ENCODE assay signal across 1 cellular context in the genomic region with DNA sequence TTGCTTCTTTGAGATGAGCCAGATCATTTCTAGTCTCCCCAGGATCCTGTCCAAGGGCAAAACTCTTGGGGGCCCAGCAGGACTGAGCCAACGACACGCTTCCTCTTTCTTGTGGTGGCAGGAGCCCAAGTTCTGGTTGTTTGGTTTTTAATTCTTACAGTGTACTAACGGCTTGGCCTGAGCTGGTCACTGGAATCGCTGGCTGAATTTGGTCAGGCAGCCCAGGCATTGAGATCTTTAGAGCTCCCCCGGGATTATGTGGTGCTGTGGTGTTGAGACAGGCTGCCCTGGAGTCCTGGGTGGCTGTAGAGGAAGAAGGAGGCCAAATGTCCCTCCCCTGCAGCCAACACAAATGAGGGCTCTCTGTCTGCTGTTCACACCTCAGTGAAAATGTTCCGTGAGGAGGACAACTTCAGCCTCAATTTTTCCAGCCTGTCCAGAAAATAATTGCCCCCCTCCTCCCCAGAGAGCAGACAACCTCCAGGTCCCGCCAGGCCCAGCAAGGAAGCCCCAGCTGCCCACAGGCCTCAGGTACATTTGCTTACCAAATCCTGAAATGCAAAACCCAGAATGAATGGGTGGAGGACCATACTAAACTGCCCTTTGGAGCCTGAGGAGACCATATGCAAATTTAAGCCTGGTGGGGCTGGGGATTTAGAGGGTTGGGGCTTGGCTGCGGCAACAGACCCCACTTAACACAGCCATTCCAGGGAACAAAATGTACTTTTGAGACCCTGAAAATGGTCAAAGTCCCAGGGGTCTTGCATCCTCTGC.
TF ChIP-seq lines count a peak whose summit lies in the region.

No MANE protein-coding gene starts in this region.

TF ChIP-seq in GM12878, 131 proteins besides CTCF, POLR2A, EP300 and RAD21 (continued from another document):
- TF ChIP-seq, protein P1, sequence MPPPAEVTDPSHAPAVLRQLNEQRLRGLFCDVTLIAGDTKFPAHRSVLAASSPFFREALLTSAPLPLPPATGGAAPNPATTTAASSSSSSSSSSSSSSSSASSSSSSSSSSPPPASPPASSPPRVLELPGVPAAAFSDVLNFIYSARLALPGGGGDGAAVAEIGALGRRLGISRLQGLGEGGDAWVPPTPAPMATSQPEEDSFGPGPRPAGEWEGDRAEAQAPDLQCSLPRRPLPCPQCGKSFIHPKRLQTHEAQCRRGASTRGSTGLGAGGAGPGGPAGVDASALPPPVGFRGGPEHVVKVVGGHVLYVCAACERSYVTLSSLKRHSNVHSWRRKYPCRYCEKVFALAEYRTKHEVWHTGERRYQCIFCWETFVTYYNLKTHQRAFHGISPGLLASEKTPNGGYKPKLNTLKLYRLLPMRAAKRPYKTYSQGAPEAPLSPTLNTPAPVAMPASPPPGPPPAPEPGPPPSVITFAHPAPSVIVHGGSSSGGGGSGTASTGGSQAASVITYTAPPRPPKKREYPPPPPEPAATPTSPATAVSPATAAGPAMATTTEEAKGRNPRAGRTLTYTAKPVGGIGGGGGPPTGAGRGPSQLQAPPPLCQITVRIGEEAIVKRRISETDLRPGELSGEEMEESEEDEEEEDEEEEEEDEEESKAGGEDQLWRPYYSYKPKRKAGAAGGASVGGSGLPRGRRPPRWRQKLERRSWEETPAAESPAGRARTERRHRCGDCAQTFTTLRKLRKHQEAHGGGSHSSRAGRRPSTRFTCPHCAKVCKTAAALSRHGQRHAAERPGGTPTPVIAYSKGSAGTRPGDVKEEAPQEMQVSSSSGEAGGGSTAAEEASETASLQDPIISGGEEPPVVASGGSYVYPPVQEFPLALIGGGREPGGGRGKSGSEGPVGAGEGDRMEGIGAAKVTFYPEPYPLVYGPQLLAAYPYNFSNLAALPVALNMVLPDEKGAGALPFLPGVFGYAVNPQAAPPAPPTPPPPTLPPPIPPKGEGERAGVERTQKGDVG (CRISPR knock-in tag; IDR thresholded peaks at IDR 0.05): no peak
- TF ChIP-seq CHD4 (IDR thresholded peaks at IDR 0.05) (no peak), SUZ12 (IDR thresholded peaks at IDR 0.05; ENCODE audit: unreplicated experiment) (no peak), RB1 (IDR thresholded peaks at IDR 0.05; ENCODE audit: borderline replicate concordance) (no peak), TAF1 (IDR thresholded peaks at IDR 0.05; ENCODE audit: borderline replicate concordance, low read depth, low read length) (no peak), TCF3 (IDR thresholded peaks at IDR 0.05; ENCODE audit: borderline replicate concordance, insufficient read depth, low read depth, low read length) (no peak), GABPA (IDR thresholded peaks at IDR 0.05; ENCODE audit: low read depth) (no peak), SP1 (IDR thresholded peaks at IDR 0.05; ENCODE audit: low read depth, low read length) (no peak), ZSCAN29 (IDR thresholded peaks at IDR 0.05) (no peak), SIX5 (IDR thresholded peaks at IDR 0.05; ENCODE audit: low read depth, low read length, severe bottlenecking) (no peak), RFX5 (IDR thresholded peaks at IDR 0.05; ENCODE audit: low read depth, low read length) (no peak), NRF1 (conservative IDR thresholded peaks at IDR 0.05; ENCODE audit: low read depth, low read length) (no peak), ZNF384 (IDR thresholded peaks at IDR 0.05; ENCODE audit: borderline replicate concordance, low read depth, low read length) (no peak), POLR2AphosphoS2 (IDR thresholded peaks at IDR 0.05; ENCODE audit: low read depth, low read length) (no peak), NFIC (IDR thresholded peaks at IDR 0.05; ENCODE audit: low read depth, low read length) (no peak), ZBED1 (IDR thresholded peaks at IDR 0.05; ENCODE audit: borderline replicate concordance) (no peak)
- TF ChIP-seq, protein P2, sequence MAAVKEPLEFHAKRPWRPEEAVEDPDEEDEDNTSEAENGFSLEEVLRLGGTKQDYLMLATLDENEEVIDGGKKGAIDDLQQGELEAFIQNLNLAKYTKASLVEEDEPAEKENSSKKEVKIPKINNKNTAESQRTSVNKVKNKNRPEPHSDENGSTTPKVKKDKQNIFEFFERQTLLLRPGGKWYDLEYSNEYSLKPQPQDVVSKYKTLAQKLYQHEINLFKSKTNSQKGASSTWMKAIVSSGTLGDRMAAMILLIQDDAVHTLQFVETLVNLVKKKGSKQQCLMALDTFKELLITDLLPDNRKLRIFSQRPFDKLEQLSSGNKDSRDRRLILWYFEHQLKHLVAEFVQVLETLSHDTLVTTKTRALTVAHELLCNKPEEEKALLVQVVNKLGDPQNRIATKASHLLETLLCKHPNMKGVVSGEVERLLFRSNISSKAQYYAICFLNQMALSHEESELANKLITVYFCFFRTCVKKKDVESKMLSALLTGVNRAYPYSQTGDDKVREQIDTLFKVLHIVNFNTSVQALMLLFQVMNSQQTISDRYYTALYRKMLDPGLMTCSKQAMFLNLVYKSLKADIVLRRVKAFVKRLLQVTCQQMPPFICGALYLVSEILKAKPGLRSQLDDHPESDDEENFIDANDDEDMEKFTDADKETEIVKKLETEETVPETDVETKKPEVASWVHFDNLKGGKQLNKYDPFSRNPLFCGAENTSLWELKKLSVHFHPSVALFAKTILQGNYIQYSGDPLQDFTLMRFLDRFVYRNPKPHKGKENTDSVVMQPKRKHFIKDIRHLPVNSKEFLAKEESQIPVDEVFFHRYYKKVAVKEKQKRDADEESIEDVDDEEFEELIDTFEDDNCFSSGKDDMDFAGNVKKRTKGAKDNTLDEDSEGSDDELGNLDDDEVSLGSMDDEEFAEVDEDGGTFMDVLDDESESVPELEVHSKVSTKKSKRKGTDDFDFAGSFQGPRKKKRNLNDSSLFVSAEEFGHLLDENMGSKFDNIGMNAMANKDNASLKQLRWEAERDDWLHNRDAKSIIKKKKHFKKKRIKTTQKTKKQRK (IDR thresholded peaks at IDR 0.05; ENCODE audit: low read depth, low read length): no peak
- TF ChIP-seq, protein P3, sequence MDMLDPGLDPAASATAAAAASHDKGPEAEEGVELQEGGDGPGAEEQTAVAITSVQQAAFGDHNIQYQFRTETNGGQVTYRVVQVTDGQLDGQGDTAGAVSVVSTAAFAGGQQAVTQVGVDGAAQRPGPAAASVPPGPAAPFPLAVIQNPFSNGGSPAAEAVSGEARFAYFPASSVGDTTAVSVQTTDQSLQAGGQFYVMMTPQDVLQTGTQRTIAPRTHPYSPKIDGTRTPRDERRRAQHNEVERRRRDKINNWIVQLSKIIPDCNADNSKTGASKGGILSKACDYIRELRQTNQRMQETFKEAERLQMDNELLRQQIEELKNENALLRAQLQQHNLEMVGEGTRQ (IDR thresholded peaks at IDR 0.05; ENCODE audit: borderline replicate concordance, low read depth, low read length): no peak
- TF ChIP-seq, protein P4, sequence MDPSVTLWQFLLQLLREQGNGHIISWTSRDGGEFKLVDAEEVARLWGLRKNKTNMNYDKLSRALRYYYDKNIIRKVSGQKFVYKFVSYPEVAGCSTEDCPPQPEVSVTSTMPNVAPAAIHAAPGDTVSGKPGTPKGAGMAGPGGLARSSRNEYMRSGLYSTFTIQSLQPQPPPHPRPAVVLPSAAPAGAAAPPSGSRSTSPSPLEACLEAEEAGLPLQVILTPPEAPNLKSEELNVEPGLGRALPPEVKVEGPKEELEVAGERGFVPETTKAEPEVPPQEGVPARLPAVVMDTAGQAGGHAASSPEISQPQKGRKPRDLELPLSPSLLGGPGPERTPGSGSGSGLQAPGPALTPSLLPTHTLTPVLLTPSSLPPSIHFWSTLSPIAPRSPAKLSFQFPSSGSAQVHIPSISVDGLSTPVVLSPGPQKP (IDR thresholded peaks at IDR 0.05; ENCODE audit: low read depth, low read length): no peak
- TF ChIP-seq, protein P5, sequence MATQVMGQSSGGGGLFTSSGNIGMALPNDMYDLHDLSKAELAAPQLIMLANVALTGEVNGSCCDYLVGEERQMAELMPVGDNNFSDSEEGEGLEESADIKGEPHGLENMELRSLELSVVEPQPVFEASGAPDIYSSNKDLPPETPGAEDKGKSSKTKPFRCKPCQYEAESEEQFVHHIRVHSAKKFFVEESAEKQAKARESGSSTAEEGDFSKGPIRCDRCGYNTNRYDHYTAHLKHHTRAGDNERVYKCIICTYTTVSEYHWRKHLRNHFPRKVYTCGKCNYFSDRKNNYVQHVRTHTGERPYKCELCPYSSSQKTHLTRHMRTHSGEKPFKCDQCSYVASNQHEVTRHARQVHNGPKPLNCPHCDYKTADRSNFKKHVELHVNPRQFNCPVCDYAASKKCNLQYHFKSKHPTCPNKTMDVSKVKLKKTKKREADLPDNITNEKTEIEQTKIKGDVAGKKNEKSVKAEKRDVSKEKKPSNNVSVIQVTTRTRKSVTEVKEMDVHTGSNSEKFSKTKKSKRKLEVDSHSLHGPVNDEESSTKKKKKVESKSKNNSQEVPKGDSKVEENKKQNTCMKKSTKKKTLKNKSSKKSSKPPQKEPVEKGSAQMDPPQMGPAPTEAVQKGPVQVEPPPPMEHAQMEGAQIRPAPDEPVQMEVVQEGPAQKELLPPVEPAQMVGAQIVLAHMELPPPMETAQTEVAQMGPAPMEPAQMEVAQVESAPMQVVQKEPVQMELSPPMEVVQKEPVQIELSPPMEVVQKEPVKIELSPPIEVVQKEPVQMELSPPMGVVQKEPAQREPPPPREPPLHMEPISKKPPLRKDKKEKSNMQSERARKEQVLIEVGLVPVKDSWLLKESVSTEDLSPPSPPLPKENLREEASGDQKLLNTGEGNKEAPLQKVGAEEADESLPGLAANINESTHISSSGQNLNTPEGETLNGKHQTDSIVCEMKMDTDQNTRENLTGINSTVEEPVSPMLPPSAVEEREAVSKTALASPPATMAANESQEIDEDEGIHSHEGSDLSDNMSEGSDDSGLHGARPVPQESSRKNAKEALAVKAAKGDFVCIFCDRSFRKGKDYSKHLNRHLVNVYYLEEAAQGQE (IDR thresholded peaks at IDR 0.05; ENCODE audit: low read depth, low read length): no peak
- TF ChIP-seq, protein P6, sequence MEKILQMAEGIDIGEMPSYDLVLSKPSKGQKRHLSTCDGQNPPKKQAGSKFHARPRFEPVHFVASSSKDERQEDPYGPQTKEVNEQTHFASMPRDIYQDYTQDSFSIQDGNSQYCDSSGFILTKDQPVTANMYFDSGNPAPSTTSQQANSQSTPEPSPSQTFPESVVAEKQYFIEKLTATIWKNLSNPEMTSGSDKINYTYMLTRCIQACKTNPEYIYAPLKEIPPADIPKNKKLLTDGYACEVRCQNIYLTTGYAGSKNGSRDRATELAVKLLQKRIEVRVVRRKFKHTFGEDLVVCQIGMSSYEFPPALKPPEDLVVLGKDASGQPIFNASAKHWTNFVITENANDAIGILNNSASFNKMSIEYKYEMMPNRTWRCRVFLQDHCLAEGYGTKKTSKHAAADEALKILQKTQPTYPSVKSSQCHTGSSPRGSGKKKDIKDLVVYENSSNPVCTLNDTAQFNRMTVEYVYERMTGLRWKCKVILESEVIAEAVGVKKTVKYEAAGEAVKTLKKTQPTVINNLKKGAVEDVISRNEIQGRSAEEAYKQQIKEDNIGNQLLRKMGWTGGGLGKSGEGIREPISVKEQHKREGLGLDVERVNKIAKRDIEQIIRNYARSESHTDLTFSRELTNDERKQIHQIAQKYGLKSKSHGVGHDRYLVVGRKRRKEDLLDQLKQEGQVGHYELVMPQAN (conservative IDR thresholded peaks at IDR 0.05): no peak
